In genomic region chr11:18322818-18323570, GRCh38 we compare ENCODE assay signal across 9 cellular contexts. TPM values are rescaled to one million over a fixed set of nuclear protein-coding genes. Genes with fewer than 3 reads are reported as not detected.
DNase-seq lines count a peak whose midpoint lies in the region; ATAC-seq and TF ChIP-seq lines count a peak whose summit lies in the region.
"Had no signal": no experiment of that assay in that cellular context is flagged by ENCODE, and none has a peak within 500 bp of the region (broad histone marks: within the 10 kb centered on the region; RNA-seq: fewer than 3 reads in every experiment).

No MANE protein-coding gene starts in this region.

- DNase-seq in activated naive CD4-positive, alpha-beta T cell treated with anti-CD3 and anti-CD28 coated beads, Interleukin-2, amount 10 ng/mL, durations not matched to agents 7 days and 5 days, result no peak
- DNase-seq in activated naive CD4-positive, alpha-beta T cell (lab: John Stamatoyannopoulos, UW), result no peak
- DNase-seq in kidney tubule cell (ENCODE audit: low spot score) (peak; percentile 27), transverse colon (no peak), H4 (ENCODE audit: low spot score) (no peak), GM19240 (ENCODE audit: insufficient read length, low spot score) (no peak)

- intact Hi-C loops in transverse colon (cut with DNase I; ENCODE audit: low total_unique reads), result loop anchor here (10.0 kb wide), 1 partner anchor 72 kb away; the partner anchor contains the start of gene LDHA

- H3K4me3 Mint-ChIP-seq in activated naive CD4-positive, alpha-beta T cell treated with anti-CD3 and anti-CD28 coated beads, Interleukin-2, amount 10 ng/mL, durations not matched to agents 7 days and 5 days, result peak overlapping the region; percentile 95
- peak overlapping the region; percentile 94 for H3K4me3 Mint-ChIP-seq in activated naive CD8-positive, alpha-beta T cell

- peaks cover 41% of the 10 kb centered on the region for H3K36me3 Mint-ChIP-seq in activated naive CD4-positive, alpha-beta T cell treated with anti-CD3 and anti-CD28 coated beads, Interleukin-2, amount 10 ng/mL, durations not matched to agents 7 days and 5 days
- peaks cover 11% of the 10 kb centered on the region for H3K36me3 Mint-ChIP-seq in activated naive CD8-positive, alpha-beta T cell

- TF ChIP-seq CTCF in transverse colon (IDR thresholded peaks at IDR 0.05), result no peak

- 11 to 33% methylated on average over 4 to 18 of the region's 18 CpGs for WGBS in transverse colon (ENCODE audit: low coverage in 1 of 2), 2 donors

- H3K27ac Mint-ChIP-seq in activated naive CD4-positive, alpha-beta T cell treated with anti-CD3 and anti-CD28 coated beads, Interleukin-2, amount 10 ng/mL, durations not matched to agents 7 days and 5 days, result peak overlapping the region; percentile 99
- H3K27ac Mint-ChIP-seq in activated naive CD8-positive, alpha-beta T cell, result peak overlapping the region; percentile 99

- peak overlapping the region; percentile 91 to 97 (median 94) for H3K27ac ChIP-seq in transverse colon

- peaks cover 19 to 51% (median 27%) of the 10 kb centered on the region in 4 donors for H3K4me1 ChIP-seq in transverse colon

- H3K4me3 ChIP-seq in transverse colon, result peak overlapping the region; percentile 71 to 98 (median 84)

- TF ChIP-seq EP300 in transverse colon (IDR thresholded peaks at IDR 0.05; ENCODE audit: low read depth), result no peak

- no peaks in the 10 kb centered on the region for H3K9me3 ChIP-seq in transverse colon

- in situ Hi-C loops in transverse colon (cut with MboI; ENCODE audit: low pct_ligation_motif_present in 1 of 4, low pct_unique_long_range_greater_than_20kb in 1 of 4, low sequenced_read_pairs in 3 of 4), result loop anchor here in 2 of 4 donors (5.0 to 10.0 kb wide), 3 partner anchors 74 to 312 kb away; partner anchors contain the start of genes TSG101 (in 2 of the 2) and SPTY2D1 (in 1 of the 2)

- peaks cover 0 to 20% (median 0%) of the 10 kb centered on the region in 4 donors for H3K36me3 ChIP-seq in transverse colon

- CTCF ChIA-PET in activated naive CD4-positive, alpha-beta T cell treated with anti-CD3 and anti-CD28 coated beads, Interleukin-2, amount 10 ng/mL, durations not matched to agents 7 days and 5 days (lab: Charles Lee), result interaction anchor here (1.7 kb wide), 1 partner anchor 73 kb away, joined by 6 read pairs; no protein-coding TSS in a partner anchor

- ATAC-seq in GM18861 (IDR thresholded peaks at IDR 0.05; ENCODE audit: unreplicated experiment), result no peak

- H3K9me3 Mint-ChIP-seq in activated naive CD4-positive, alpha-beta T cell treated with anti-CD3 and anti-CD28 coated beads, Interleukin-2, amount 10 ng/mL, durations not matched to agents 7 days and 5 days, result no peaks in the 10 kb centered on the region
- H3K9me3 Mint-ChIP-seq in activated naive CD8-positive, alpha-beta T cell (ENCODE audit: low read depth), result no peaks in the 10 kb centered on the region

- H3K27me3 ChIP-seq in transverse colon, result no peaks in the 10 kb centered on the region

- no peaks in the 10 kb centered on the region for H3K27me3 Mint-ChIP-seq in activated naive CD4-positive, alpha-beta T cell treated with anti-CD3 and anti-CD28 coated beads, Interleukin-2, amount 10 ng/mL, durations not matched to agents 7 days and 5 days
- no peaks in the 10 kb centered on the region for H3K27me3 Mint-ChIP-seq in activated naive CD8-positive, alpha-beta T cell

- peaks cover 72% of the 10 kb centered on the region for H3K4me1 Mint-ChIP-seq in activated naive CD4-positive, alpha-beta T cell treated with anti-CD3 and anti-CD28 coated beads, Interleukin-2, amount 10 ng/mL, durations not matched to agents 7 days and 5 days
- H3K4me1 Mint-ChIP-seq in activated naive CD8-positive, alpha-beta T cell (ENCODE audit: low read depth), result peaks cover 79% of the 10 kb centered on the region

- TF ChIP-seq POLR2A in transverse colon (IDR thresholded peaks at IDR 0.05), result no peak

RNA-seq across cellular contexts. Expression of gene GTF2H1, which starts 0.6 kb away (rescaled TPM):
- 100 to 1,000 TPM in 1 of 4 donors, 10 to 100 TPM in 3; 46.6 to 147 (median 60.0) TPM for total RNA-seq in transverse colon
- total RNA-seq in H4 (2014; rRNA removed; shearing (Covaris generic)), result 80.5 and 83.3 TPM in 2 replicates

RNA-seq across cellular contexts. Expression of gene HPS5, which starts 1.1 kb away (rescaled TPM):
- 10 to 100 TPM in 3 of 4 donors, 1 to 10 TPM in 1; 3.0 to 18.9 (median 14.2) TPM for total RNA-seq in transverse colon
- 22.5 and 28.8 TPM in 2 replicates for total RNA-seq in H4 (2014; rRNA removed; shearing (Covaris generic))

RNA-seq across cellular contexts. Expression of gene SAA1, which starts 56.9 kb away (rescaled TPM):
- total RNA-seq in transverse colon, result 10 to 100 TPM in 2 of 4 donors, 1 to 10 TPM in 1, not detected in 1; 6.0 to 38.9 (median 17.1) TPM
- total RNA-seq in H4 (2014; rRNA removed; shearing (Covaris generic)), result not detected in 2 replicates
- total RNA-seq: glomerular endothelial cell had no signal
